Comparison of ENCODE assay signal across 8 cellular contexts in genomic region chr12:49288412-49288853, GRCh38. TPM values are rescaled to one million over a fixed set of nuclear protein-coding genes. Genes with fewer than 3 reads are reported as not detected.
DNase-seq lines count a peak whose midpoint lies in the region; ATAC-seq and TF ChIP-seq lines count a peak whose summit lies in the region.

No MANE protein-coding gene starts in this region.

- peak overlapping the region in 1 of 3 experiments; percentile 16 for H3K27ac Mint-ChIP-seq in nephron

- no peak for TF ChIP-seq POLR2A in testis (IDR thresholded peaks at IDR 0.05)

- TF ChIP-seq CTCF in nephron (IDR thresholded peaks at IDR 0.05; ENCODE audit: unreplicated experiment in 3 of 3): peak; percentile 82 to 87 (median 86)
- peak; percentile 65 to 86 (median 86) for TF ChIP-seq CTCF in testis (IDR thresholded peaks at IDR 0.05)

- H3K27ac ChIP-seq in testis: no peak overlapping the region

- 21 to 23% methylated on average over 11 of the region's 11 CpGs for WGBS in testis, 2 donors

- intact Hi-C loops in testis (cut with DNase I; ENCODE audit: low total_unique reads): loop anchor here (10.0 kb wide), 1 partner anchor 46 kb away; the partner anchor contains the start of gene C1QL4

- H3K9me3 Mint-ChIP-seq in nephron: no peaks in the 10 kb centered on the region

- no peaks in the 10 kb centered on the region for H3K9me3 ChIP-seq in testis

- peaks cover 66% of the 10 kb centered on the region for H3K27me3 Mint-ChIP-seq in nephron (ENCODE audit: low read depth)

- H3K27me3 ChIP-seq in testis: no peaks in the 10 kb centered on the region

- no peak overlapping the region for H3K4me3 ChIP-seq in testis

- no peaks in the 10 kb centered on the region for H3K36me3 ChIP-seq in testis (ENCODE audit: low read depth, missing control alignments)

- ATAC-seq in GM21737 (IDR thresholded peaks at IDR 0.05; ENCODE audit: unreplicated experiment): no peak

- no peak overlapping the region for H3K4me3 Mint-ChIP-seq in nephron

- H3K36me3 Mint-ChIP-seq in nephron (ENCODE audit: low read depth): no peaks in the 10 kb centered on the region

- H3K4me1 Mint-ChIP-seq in nephron: peaks cover 4% of the 10 kb centered on the region

- peak; percentile 17 for DNase-seq in SKM-1 treated with dmso at 0.1 percent for 144 hours (lab: John Stamatoyannopoulos, UW; ENCODE audit: unreplicated experiment)
- no peak for DNase-seq in SKM-1 (lab: John Stamatoyannopoulos, UW; ENCODE audit: unreplicated experiment)
- DNase-seq in NCI-H460 (ENCODE audit: extremely low read depth, low read depth): peak; percentile 53
- peak; percentile 80 for DNase-seq in activated CD8-positive, alpha-beta memory T cell treated with anti-CD3 and anti-CD28 coated beads, Interleukin-2, amount 50 U/mL, for 48 hours
- peak; percentile 74 for DNase-seq in epidermal melanocyte (ENCODE audit: insufficient read length, low spot score)
- peak; percentile 79 for DNase-seq in testis

- H3K4me1 ChIP-seq in testis: no peaks in the 10 kb centered on the region

RNA-seq across cellular contexts. Expression of gene PRPH, which starts 6.5 kb away (rescaled TPM):
- total RNA-seq in NCI-H460 (2014; rRNA removed; shearing (Covaris generic)): 1.7 and 3.4 TPM in 2 replicates
- polyA plus RNA-seq in NCI-H460 (2014; cell fraction: nucleus; rRNA removed): 0.88 and 10.5 TPM in 2 replicates
- total RNA-seq in testis: 10 to 100 TPM; 36.5 to 50.0 TPM
- 112 TPM for polyA plus RNA-seq in testis (ENCODE audit: insufficient read depth, low read depth, low replicate concordance)

RNA-seq across cellular contexts. Expression of gene TUBA1C, which starts 23.6 kb away (rescaled TPM):
- total RNA-seq in NCI-H460 (2014; rRNA removed; shearing (Covaris generic)): 618 and 693 TPM in 2 replicates
- polyA plus RNA-seq in NCI-H460 (2014; cell fraction: nucleus; rRNA removed): 566 and 578 TPM in 2 replicates
- 10 to 100 TPM; 72.5 to 78.2 TPM for total RNA-seq in testis
- polyA plus RNA-seq in testis (ENCODE audit: insufficient read depth, low read depth, low replicate concordance): 128 TPM

RNA-seq across cellular contexts. Expression of gene TROAP, which starts 34.6 kb away (rescaled TPM):
- total RNA-seq in NCI-H460 (2014; rRNA removed; shearing (Covaris generic)): 35.2 and 50.5 TPM in 2 replicates
- polyA plus RNA-seq in NCI-H460 (2014; cell fraction: nucleus; rRNA removed): 90.7 and 116 TPM in 2 replicates
- total RNA-seq in testis: 10 to 100 TPM; 22.8 to 36.1 TPM
- 61.7 TPM for polyA plus RNA-seq in testis (ENCODE audit: insufficient read depth, low read depth, low replicate concordance)

RNA-seq across cellular contexts. Expression of gene C1QL4, which starts 48.6 kb away (rescaled TPM):
- 0.50 and 0.55 TPM in 2 replicates for total RNA-seq in NCI-H460 (2014; rRNA removed; shearing (Covaris generic))
- 2.8 TPM in 2 replicates for polyA plus RNA-seq in NCI-H460 (2014; cell fraction: nucleus; rRNA removed)
- 1 to 10 TPM; 3.3 to 5.5 TPM for total RNA-seq in testis
- 2.9 TPM for polyA plus RNA-seq in testis (ENCODE audit: insufficient read depth, low read depth, low replicate concordance)

RNA-seq across cellular contexts. Expression of gene DNAJC22, which starts 58.3 kb away (rescaled TPM):
- 1.7 and 2.2 TPM in 2 replicates for total RNA-seq in NCI-H460 (2014; rRNA removed; shearing (Covaris generic))
- polyA plus RNA-seq in NCI-H460 (2014; cell fraction: nucleus; rRNA removed): 5.4 and 5.5 TPM in 2 replicates
- total RNA-seq in testis: 1 to 10 TPM in 1 of 2 donors, under 1 TPM in 1; 0.87 to 1.1 TPM
- 3.5 TPM for polyA plus RNA-seq in testis (ENCODE audit: insufficient read depth, low read depth, low replicate concordance)
